In the genomic region with DNA sequence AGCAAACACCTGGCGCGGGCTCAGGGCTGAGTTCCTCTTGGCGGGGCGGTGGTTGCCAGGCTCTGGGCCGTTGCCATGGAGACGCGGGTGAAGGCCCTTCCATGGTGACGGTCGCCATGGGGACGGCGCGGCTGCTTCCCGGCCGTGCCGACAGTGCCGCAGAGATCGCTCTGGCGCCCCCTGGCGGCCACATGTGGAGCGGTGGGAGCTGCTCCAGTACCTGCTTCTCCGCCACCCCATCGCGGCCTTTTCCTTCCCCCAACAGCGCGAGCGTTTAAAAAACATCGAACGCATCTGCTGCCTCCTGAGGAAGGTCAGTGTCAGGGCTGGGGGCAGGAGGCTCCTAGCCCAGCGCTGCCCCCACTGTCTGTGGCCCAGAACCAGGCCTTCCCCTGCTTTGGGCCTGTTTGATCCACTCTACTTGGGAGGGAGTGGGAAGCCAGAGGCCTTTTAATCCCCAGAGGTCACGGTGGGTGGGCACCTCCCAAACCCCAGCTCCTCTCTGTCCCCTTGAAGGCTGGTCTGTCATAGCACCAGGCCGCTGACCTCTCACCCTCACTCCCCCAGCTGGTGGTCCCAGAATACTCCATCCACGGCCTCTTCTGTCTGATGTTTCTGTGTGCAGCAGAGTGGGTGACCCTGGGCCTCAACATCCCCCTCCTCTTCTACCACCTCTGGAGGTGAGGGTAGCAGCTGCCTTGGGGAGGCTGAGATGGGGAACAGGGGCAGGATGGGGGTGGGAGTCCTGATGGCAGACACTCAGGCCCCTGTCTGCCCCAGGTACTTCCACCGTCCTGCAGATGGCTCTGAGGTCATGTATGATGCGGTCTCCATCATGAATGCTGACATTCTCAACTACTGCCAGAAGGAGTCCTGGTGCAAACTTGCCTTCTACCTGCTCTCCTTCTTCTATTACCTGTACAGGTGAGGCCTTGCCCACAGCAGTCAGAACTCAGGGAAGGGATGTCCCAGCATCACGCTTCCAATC, we compare ENCODE assay signal across 8 cellular contexts. TPM values are rescaled to one million over a fixed set of nuclear protein-coding genes. Genes with fewer than 3 reads are reported as not detected.
DNase-seq lines count a peak whose midpoint lies in the region; ATAC-seq lines count a peak whose summit lies in the region.

No MANE protein-coding gene starts in this region.

- 12 to 14% methylated on average over 29 to 31 of the region's 35 CpGs for WGBS in mesodermal cell (ENCODE audit: insufficient coverage in 2 of 2), 2 experiments

- CTCF ChIA-PET in activated CD8-positive, alpha-beta memory T cell treated with anti-CD3 and anti-CD28 coated beads, Interleukin-2, amount 10 ng/mL, durations not matched to agents 7 days and 5 days (lab: Charles Lee), result interaction anchor here (0.7 to 8.5 kb wide), 19 partner anchors 8 to 212 kb away, joined by 3 to 85 read pairs (median 5); a partner anchor contains a TSS

- H3K36me3 Mint-ChIP-seq in activated CD8-positive, alpha-beta memory T cell treated with anti-CD3 and anti-CD28 coated beads, Interleukin-2, amount 10 ng/mL, durations not matched to agents 7 days and 5 days, result no peaks in the 10 kb centered on the region

- no peaks in the 10 kb centered on the region for H3K27me3 ChIP-seq in endocrine pancreas (ENCODE audit: control insufficient read depth, insufficient read depth, low read length)

- H3K9me3 Mint-ChIP-seq in activated CD8-positive, alpha-beta memory T cell treated with anti-CD3 and anti-CD28 coated beads, Interleukin-2, amount 10 ng/mL, durations not matched to agents 7 days and 5 days (ENCODE audit: low read depth), result no peaks in the 10 kb centered on the region

- H3K4me3 ChIP-seq in endocrine pancreas (ENCODE audit: control insufficient read depth, insufficient read depth, low read length) (no peak overlapping the region), mesodermal cell (ENCODE audit: extremely low read depth, insufficient read depth, low read length, poor library complexity, severe bottlenecking) (no peak overlapping the region)

- peak; percentile 56 for ATAC-seq in GM21447 (IDR thresholded peaks at IDR 0.05; ENCODE audit: unreplicated experiment)
- ATAC-seq in activated CD8-positive, alpha-beta memory T cell treated with anti-CD3 and anti-CD28 coated beads, Interleukin-2, amount 10 ng/mL, durations not matched to agents 7 days and 5 days, result peak; percentile 88

- H3K27ac Mint-ChIP-seq in activated CD8-positive, alpha-beta memory T cell treated with anti-CD3 and anti-CD28 coated beads, Interleukin-2, amount 10 ng/mL, durations not matched to agents 7 days and 5 days, result peak overlapping the region; percentile 36

- DNase-seq in DMS 273 (lab: John Stamatoyannopoulos, UW; ENCODE audit: unreplicated experiment), result peak; percentile 99
- peak; percentile 100 for DNase-seq in HuH-7 (ENCODE audit: low spot score)
- peak; percentile 95 for DNase-seq in NOMO-1 treated with dmso at 0.1 percent for 144 hours (lab: John Stamatoyannopoulos, UW; ENCODE audit: unreplicated experiment)
- peak; percentile 99 for DNase-seq in activated CD8-positive, alpha-beta memory T cell treated with anti-CD3 and anti-CD28 coated beads, Interleukin-2, amount 10 ng/mL, durations not matched to agents 7 days and 5 days
- peak; percentile 99 to 100 for DNase-seq in stimulated activated CD8-positive, alpha-beta memory T cell treated with anti-CD3 and anti-CD28 coated beads, Interleukin-2, amount 100 ng/mL, for 48 hours (ENCODE audit: low read depth in 2 of 2)

- peaks cover 3% of the 10 kb centered on the region for H3K27me3 Mint-ChIP-seq in activated CD8-positive, alpha-beta memory T cell treated with anti-CD3 and anti-CD28 coated beads, Interleukin-2, amount 10 ng/mL, durations not matched to agents 7 days and 5 days

- no peaks in the 10 kb centered on the region for H3K4me1 ChIP-seq in endocrine pancreas (ENCODE audit: control insufficient read depth, insufficient read depth, low read length)
- peaks cover 41% of the 10 kb centered on the region for H3K4me1 ChIP-seq in mesodermal cell (ENCODE audit: control insufficient read depth, insufficient read depth, low read length, poor library complexity, severe bottlenecking)

- H3K9ac ChIP-seq in endocrine pancreas (ENCODE audit: control insufficient read depth, insufficient read depth, low read length), result peak overlapping the region; percentile 41

- H3K27ac ChIP-seq in mesodermal cell (ENCODE audit: low read depth, low read length, severe bottlenecking), result peak overlapping the region; percentile 36

- H3K4me3 Mint-ChIP-seq in activated CD8-positive, alpha-beta memory T cell treated with anti-CD3 and anti-CD28 coated beads, Interleukin-2, amount 10 ng/mL, durations not matched to agents 7 days and 5 days, result no peak overlapping the region

- H3K4me1 Mint-ChIP-seq in activated CD8-positive, alpha-beta memory T cell treated with anti-CD3 and anti-CD28 coated beads, Interleukin-2, amount 10 ng/mL, durations not matched to agents 7 days and 5 days, result peaks cover 26% of the 10 kb centered on the region

- H3K9me3 ChIP-seq in endocrine pancreas (ENCODE audit: control insufficient read depth, low read length) (no peaks in the 10 kb centered on the region), mesodermal cell (ENCODE audit: control insufficient read depth, low read length) (no peaks in the 10 kb centered on the region)

- H3K36me3 ChIP-seq in endocrine pancreas (ENCODE audit: control insufficient read depth, insufficient read depth, low read length), result no peaks in the 10 kb centered on the region
- H3K36me3 ChIP-seq in mesodermal cell (ENCODE audit: control insufficient read depth, insufficient read depth, low read length), result peaks cover 30% of the 10 kb centered on the region

RNA-seq across cellular contexts. Expression of a gene that starts 4.8 kb away (rescaled TPM):
- total RNA-seq in activated CD8-positive, alpha-beta memory T cell treated with anti-CD3 and anti-CD28 coated beads, Interleukin-2, amount 10 ng/mL, durations not matched to agents 7 days and 5 days, result 1 to 10 TPM; 1.1 to 1.2 TPM
- 17.0 TPM for polyA plus RNA-seq in mesodermal cell (2013, experiment 1 of 2)
- 12.7 TPM for polyA plus RNA-seq in mesodermal cell (2013, experiment 2 of 2)

RNA-seq across cellular contexts. Expression of a gene that starts 6.2 kb away (rescaled TPM):
- 10 to 100 TPM; 56.5 to 73.9 TPM for total RNA-seq in activated CD8-positive, alpha-beta memory T cell treated with anti-CD3 and anti-CD28 coated beads, Interleukin-2, amount 10 ng/mL, durations not matched to agents 7 days and 5 days
- 114 TPM for polyA plus RNA-seq in mesodermal cell (2013, experiment 1 of 2)
- polyA plus RNA-seq in mesodermal cell (2013, experiment 2 of 2), result 86.6 TPM

RNA-seq across cellular contexts. Expression of a gene that starts 8.9 kb away (rescaled TPM):
- not detected for total RNA-seq in activated CD8-positive, alpha-beta memory T cell treated with anti-CD3 and anti-CD28 coated beads, Interleukin-2, amount 10 ng/mL, durations not matched to agents 7 days and 5 days
- 0.26 TPM for polyA plus RNA-seq in mesodermal cell (2013, experiment 1 of 2)
- 0.30 TPM for polyA plus RNA-seq in mesodermal cell (2013, experiment 2 of 2)

RNA-seq across cellular contexts. Expression of a gene that starts 14.3 kb away (rescaled TPM):
- total RNA-seq in activated CD8-positive, alpha-beta memory T cell treated with anti-CD3 and anti-CD28 coated beads, Interleukin-2, amount 10 ng/mL, durations not matched to agents 7 days and 5 days, result 100 to 1,000 TPM; 146 to 155 TPM
- 167 TPM for polyA plus RNA-seq in mesodermal cell (2013, experiment 1 of 2)
- polyA plus RNA-seq in mesodermal cell (2013, experiment 2 of 2), result 137 TPM

RNA-seq across cellular contexts. Expression of a gene that starts 25.3 kb away (rescaled TPM):
- total RNA-seq in activated CD8-positive, alpha-beta memory T cell treated with anti-CD3 and anti-CD28 coated beads, Interleukin-2, amount 10 ng/mL, durations not matched to agents 7 days and 5 days, result 10 to 100 TPM; 44.5 to 56.5 TPM
- 29.7 TPM for polyA plus RNA-seq in mesodermal cell (2013, experiment 1 of 2)
- polyA plus RNA-seq in mesodermal cell (2013, experiment 2 of 2), result 30.8 TPM
